Comparison of ENCODE assay signal across 8 cellular contexts in genomic region chr9:4077499-4078102, GRCh38.
DNase-seq lines count a peak whose midpoint lies in the region; ATAC-seq and TF ChIP-seq lines count a peak whose summit lies in the region.

No MANE protein-coding gene starts in this region.

- H3K4me1 ChIP-seq in OCI-LY7 (ENCODE audit: insufficient read depth, low read length, poor library complexity, severe bottlenecking) (no peaks in the 10 kb centered on the region), right cardiac atrium (ENCODE audit: control insufficient read depth, insufficient read depth, low read length) (peaks cover 1% of the 10 kb centered on the region)

- no peaks in the 10 kb centered on the region for H3K36me3 Mint-ChIP-seq in activated naive CD8-positive, alpha-beta T cell treated with anti-CD3 and anti-CD28 coated beads, Interleukin-2, amount 50 U/mL, for 24 hours (ENCODE audit: low read depth)

- no peak overlapping the region for H3K27ac Mint-ChIP-seq in activated naive CD8-positive, alpha-beta T cell treated with anti-CD3 and anti-CD28 coated beads, Interleukin-2, amount 50 U/mL, for 24 hours

- peak; percentile 44 for ATAC-seq in GM21619 (IDR thresholded peaks at IDR 0.05; ENCODE audit: unreplicated experiment)
- no peak for ATAC-seq in activated naive CD8-positive, alpha-beta T cell treated with anti-CD3 and anti-CD28 coated beads, Interleukin-2, amount 50 U/mL, for 24 hours
- ATAC-seq in right cardiac atrium: peak; percentile 89 to 90

- H3K4me2 ChIP-seq in OCI-LY7 (ENCODE audit: low read length): no peak overlapping the region

- DNase-seq in BJ (ENCODE audit: low read depth) (no peak), OCI-LY7 (ENCODE audit: low spot score) (peak; percentile 19), right cardiac atrium (peak; percentile 85 to 94 (median 92)), NCI-H1694 treated with DMSO at 0.1 percent for 48 hours (lab: John Stamatoyannopoulos, UW) (no peak)
- DNase-seq in activated naive CD8-positive, alpha-beta T cell treated with anti-CD3 and anti-CD28 coated beads, Interleukin-2, amount 50 U/mL, for 24 hours: peak; percentile 60
- peak; percentile 3 to 44 (median 32) for DNase-seq in stimulated activated CD4-positive, alpha-beta T cell treated with anti-CD3 and anti-CD28 coated beads, Interleukin-1b, Interleukin-23, amount 100 ng/mL, for 24 hours (ENCODE audit: low read depth in 4 of 4, low spot score in 1 of 4)
- no peak for DNase-seq in stimulated activated naive CD4-positive, alpha-beta T cell treated with Interleukin-2 at 50 U/mL for 16 hours (lab: John Stamatoyannopoulos, UW)

- no peaks in the 10 kb centered on the region for H3K79me2 ChIP-seq in OCI-LY7 (ENCODE audit: insufficient read depth, low read depth, low read length)

- no peak overlapping the region for H2AFZ ChIP-seq in OCI-LY7 (ENCODE audit: low read length)

- H3K4me3 Mint-ChIP-seq in activated naive CD8-positive, alpha-beta T cell treated with anti-CD3 and anti-CD28 coated beads, Interleukin-2, amount 50 U/mL, for 24 hours: no peak overlapping the region

- intact Hi-C loops in OCI-LY7 (cut with micrococcal nuclease; ENCODE audit: unreplicated experiment) (no loop called here), right cardiac atrium (cut with DNase I) (loop anchor here in 1 of 4 donors (10.0 kb wide), 1 partner anchor 157 kb away; no protein-coding TSS in a partner anchor)

- H3K27me3 ChIP-seq in BJ (ENCODE audit: control insufficient read depth, insufficient read depth, low read length) (no peaks in the 10 kb centered on the region; the same call in 1 of the 2 replicates), right cardiac atrium (ENCODE audit: control insufficient read depth, insufficient read depth) (no peaks in the 10 kb centered on the region)

- TF ChIP-seq CTCF in BJ (IDR thresholded peaks at IDR 0.05; ENCODE audit: insufficient read depth, low read depth, low read length) (peak; percentile 70), OCI-LY7 (conservative IDR thresholded peaks at IDR 0.05; ENCODE audit: low read length) (peak; percentile 69)

- no peaks in the 10 kb centered on the region for H3K9me3 Mint-ChIP-seq in activated naive CD8-positive, alpha-beta T cell treated with anti-CD3 and anti-CD28 coated beads, Interleukin-2, amount 50 U/mL, for 24 hours

- WGBS in right cardiac atrium: 19% methylated on average over 6 of the region's 6 CpGs

- POLR2A ChIA-PET in BJ (lab: Charles Lee): no interaction called here
- POLR2A ChIA-PET in OCI-LY7 (lab: Charles Lee): interaction anchor here (1.3 kb wide), 1 partner anchor 18 kb away, joined by 4 read pairs; no protein-coding TSS in a partner anchor

- CTCF ChIA-PET in BJ (lab: Yijun Ruan, JAX): interaction anchor here (0.7 to 1.8 kb wide), 14 partner anchors 8 to 309 kb away, joined by 3 to 7 read pairs (median 4); no protein-coding TSS in a partner anchor
- CTCF ChIA-PET in OCI-LY7 (lab: Charles Lee; ENCODE audit: unreplicated experiment): no interaction called here

- H3K9me3 ChIP-seq in OCI-LY7 (ENCODE audit: low read length): no peaks in the 10 kb centered on the region
- no peaks in the 10 kb centered on the region for H3K9me3 ChIP-seq in right cardiac atrium (ENCODE audit: control insufficient read depth, low read length)

- H3K36me3 ChIP-seq in BJ (ENCODE audit: control insufficient read depth, insufficient read depth, low read length) (no peaks in the 10 kb centered on the region), OCI-LY7 (ENCODE audit: insufficient read depth, low read length) (no peaks in the 10 kb centered on the region)

- H3K9me2 ChIP-seq in OCI-LY7 (ENCODE audit: insufficient read depth, low read length): no peaks in the 10 kb centered on the region

- BruUV-seq in OCI-LY7 (replicated peaks; lab: Mats Ljungman, UMichigan): no TSS peak

- H3K4me3 ChIP-seq in BJ (ENCODE audit: low read depth, low read length): no peak overlapping the region
- H3K4me3 ChIP-seq in OCI-LY7 (ENCODE audit: low read depth, low read length, poor library complexity, severe bottlenecking): no peak overlapping the region
- no peak overlapping the region for H3K4me3 ChIP-seq in right cardiac atrium (ENCODE audit: low read length)

- peaks cover 12% of the 10 kb centered on the region for H3K27me3 Mint-ChIP-seq in activated naive CD8-positive, alpha-beta T cell treated with anti-CD3 and anti-CD28 coated beads, Interleukin-2, amount 50 U/mL, for 24 hours

- H3K4me1 Mint-ChIP-seq in activated naive CD8-positive, alpha-beta T cell treated with anti-CD3 and anti-CD28 coated beads, Interleukin-2, amount 50 U/mL, for 24 hours: no peaks in the 10 kb centered on the region

- no peaks in the 10 kb centered on the region for H4K20me1 ChIP-seq in OCI-LY7 (ENCODE audit: insufficient read depth, low read length)

- H3K27ac ChIP-seq in OCI-LY7 (ENCODE audit: low read depth, low read length, poor library complexity, severe bottlenecking): no peak overlapping the region
- H3K27ac ChIP-seq in right cardiac atrium (ENCODE audit: low read length): no peak overlapping the region

Comparison
In these comparisons a context has a peak if more than half of its experiments do, and no peak if none do; other contexts are left out.
1. DNase-seq: peak in OCI-LY7 (single experiment), activated naive CD8-positive, alpha-beta T cell treated with anti-CD3 and anti-CD28 coated beads, Interleukin-2, amount 50 U/mL, for 24 hours (single experiment), right cardiac atrium (3 of 3) and stimulated activated CD4-positive, alpha-beta T cell treated with anti-CD3 and anti-CD28 coated beads, Interleukin-1b, Interleukin-23, amount 100 ng/mL, for 24 hours (4 of 4); none in BJ (single experiment), NCI-H1694 treated with DMSO at 0.1 percent for 48 hours (single experiment) and stimulated activated naive CD4-positive, alpha-beta T cell treated with Interleukin-2 at 50 U/mL for 16 hours (single experiment).